8 cellular contexts compared by ENCODE assay signal in genomic region chr12:24839268-24839791, GRCh38.
DNase-seq lines count a peak whose midpoint lies in the region; TF ChIP-seq lines count a peak whose summit lies in the region.

No MANE protein-coding gene starts in this region.

- H3K4me1 ChIP-seq in hepatocyte (ENCODE audit: insufficient read depth) = peaks cover 4% of the 10 kb centered on the region
- no peaks in the 10 kb centered on the region for H3K4me1 ChIP-seq in endodermal cell (ENCODE audit: control insufficient read depth, insufficient read depth, low read length)
- no peaks in the 10 kb centered on the region for H3K4me1 ChIP-seq in OCI-LY7 (ENCODE audit: insufficient read depth, low read length, poor library complexity, severe bottlenecking)

- H3K9me3 Mint-ChIP-seq in HFFc6 (no peaks in the 10 kb centered on the region), endodermal cell (no peaks in the 10 kb centered on the region)

- H3K27ac ChIP-seq in hepatocyte (peak overlapping the region; percentile 22), endodermal cell (ENCODE audit: low read depth, low read length) (no peak overlapping the region), OCI-LY7 (ENCODE audit: low read depth, low read length, poor library complexity, severe bottlenecking) (no peak overlapping the region)

- TF ChIP-seq CTCF in HFFc6 (IDR thresholded peaks at IDR 0.05) = no peak
- no peak for TF ChIP-seq CTCF in hepatocyte (IDR thresholded peaks at IDR 0.05; ENCODE audit: poor library complexity)
- no peak for TF ChIP-seq CTCF in endodermal cell (conservative IDR thresholded peaks at IDR 0.05)
- TF ChIP-seq CTCF in OCI-LY7 (conservative IDR thresholded peaks at IDR 0.05; ENCODE audit: low read length) = no peak

- POLR2A ChIA-PET in OCI-LY7 (lab: Charles Lee) = interaction anchor here (0.6 to 1.2 kb wide), 3 partner anchors 23 to 309 kb away, joined by 3 to 4 read pairs (median 3); no protein-coding TSS in a partner anchor

- no peaks in the 10 kb centered on the region for H4K20me1 ChIP-seq in hepatocyte (ENCODE audit: insufficient read depth, poor library complexity, severe bottlenecking)
- no peaks in the 10 kb centered on the region for H4K20me1 ChIP-seq in OCI-LY7 (ENCODE audit: insufficient read depth, low read length)

- H3K27ac Mint-ChIP-seq in HFFc6 (peak overlapping the region; percentile 70), endodermal cell (no peak overlapping the region)

- peak; percentile 8 for DNase-seq in HFFc6
- DNase-seq in activated CD4-positive, CD25-positive, alpha-beta regulatory T cell treated with anti-CD3 and anti-CD28 coated beads, Interleukin-2, amount 50 U/mL, for 16 hours (ENCODE audit: low read depth, low spot score) = peak; percentile 33
- no peak for DNase-seq in hepatocyte (ENCODE audit: low spot score)
- DNase-seq in NCI-H1105 treated with DMSO at 0.1 percent for 48 hours (lab: John Stamatoyannopoulos, UW) = no peak
- DNase-seq in endodermal cell = no peak
- DNase-seq in NCI-H2227 (lab: John Stamatoyannopoulos, UW; ENCODE audit: unreplicated experiment) = no peak
- DNase-seq in OCI-LY7 (ENCODE audit: low spot score) = no peak

- H3K9me2 ChIP-seq in hepatocyte (replicated peaks; ENCODE audit: insufficient read depth) (no peaks in the 10 kb centered on the region), OCI-LY7 (ENCODE audit: insufficient read depth, low read length) (no peaks in the 10 kb centered on the region)

- BruUV-seq in OCI-LY7 (replicated peaks; lab: Mats Ljungman, UMichigan) = no TSS peak

- H3K4me1 Mint-ChIP-seq in HFFc6 (ENCODE audit: low read depth) (peaks cover 36% of the 10 kb centered on the region), endodermal cell (peaks cover 13% of the 10 kb centered on the region)

- no peak overlapping the region for H3K9ac ChIP-seq in endodermal cell (ENCODE audit: extremely low read depth, low read length, poor library complexity, severe bottlenecking)

- CTCF ChIA-PET in OCI-LY7 (lab: Charles Lee; ENCODE audit: unreplicated experiment) = no interaction called here

- H3K4me3 Mint-ChIP-seq in HFFc6 (no peak overlapping the region), endodermal cell (no peak overlapping the region)

- no peaks in the 10 kb centered on the region for H3K27me3 Mint-ChIP-seq in HFFc6 (ENCODE audit: insufficient read depth)
- no peaks in the 10 kb centered on the region for H3K27me3 Mint-ChIP-seq in endodermal cell (ENCODE audit: insufficient read depth)

- H3K79me2 ChIP-seq in hepatocyte (no peaks in the 10 kb centered on the region), OCI-LY7 (ENCODE audit: insufficient read depth, low read depth, low read length) (no peaks in the 10 kb centered on the region)

- WGBS in hepatocyte (ENCODE audit: low lambda C conversion rate, missing lambda C conversion rate) = 93% methylated on average over 13 of the region's 13 CpGs
- 95 to 98% methylated on average over 12 to 13 of the region's 13 CpGs for WGBS in endodermal cell (ENCODE audit: insufficient coverage in 1 of 2, insufficient read length in 1 of 2), 2 experiments

- H3K27me3 ChIP-seq in hepatocyte (no peaks in the 10 kb centered on the region), endodermal cell (ENCODE audit: control insufficient read depth, insufficient read depth, low read length, poor library complexity, severe bottlenecking) (no peaks in the 10 kb centered on the region)

- H2AFZ ChIP-seq in hepatocyte (no peak overlapping the region), OCI-LY7 (ENCODE audit: low read length) (no peak overlapping the region)

- no peak overlapping the region for H3K4me3 ChIP-seq in hepatocyte
- no peak overlapping the region for H3K4me3 ChIP-seq in endodermal cell (ENCODE audit: low read length)
- no peak overlapping the region for H3K4me3 ChIP-seq in OCI-LY7 (ENCODE audit: low read depth, low read length, poor library complexity, severe bottlenecking)

- TF ChIP-seq POLR2A in GM15510 (IDR thresholded peaks at IDR 0.05; ENCODE audit: borderline replicate concordance, extremely low read depth, insufficient read length) = peak; percentile 15

- H3K36me3 ChIP-seq in hepatocyte (replicated peaks; ENCODE audit: insufficient read depth, low read depth) (no peaks in the 10 kb centered on the region), endodermal cell (ENCODE audit: control insufficient read depth, insufficient read depth, low read length) (peaks cover 58% of the 10 kb centered on the region), OCI-LY7 (ENCODE audit: insufficient read depth, low read length) (peaks cover 81% of the 10 kb centered on the region)

- peaks cover 39% of the 10 kb centered on the region for H3K36me3 Mint-ChIP-seq in HFFc6 (ENCODE audit: low read depth)
- peaks cover 26% of the 10 kb centered on the region for H3K36me3 Mint-ChIP-seq in endodermal cell (ENCODE audit: low read depth)

- no peak overlapping the region for H3K4me2 ChIP-seq in hepatocyte
- H3K4me2 ChIP-seq in OCI-LY7 (ENCODE audit: low read length) = no peak overlapping the region

- no peaks in the 10 kb centered on the region for H3K9me3 ChIP-seq in hepatocyte (ENCODE audit: low read depth)
- no peaks in the 10 kb centered on the region for H3K9me3 ChIP-seq in endodermal cell (ENCODE audit: control insufficient read depth, low read length)
- H3K9me3 ChIP-seq in OCI-LY7 (ENCODE audit: low read length) = no peaks in the 10 kb centered on the region

- intact Hi-C loops in OCI-LY7 (cut with micrococcal nuclease; ENCODE audit: unreplicated experiment) = no loop called here

Comparison
In these comparisons a context has a peak if more than half of its experiments do, and no peak if none do; other contexts are left out.
1. DNase-seq: peak in HFFc6 (single experiment) and activated CD4-positive, CD25-positive, alpha-beta regulatory T cell treated with anti-CD3 and anti-CD28 coated beads, Interleukin-2, amount 50 U/mL, for 16 hours (single experiment); none in hepatocyte (single experiment), NCI-H1105 treated with DMSO at 0.1 percent for 48 hours (single experiment), endodermal cell (single experiment), NCI-H2227 (single experiment) and OCI-LY7 (single experiment).